Comparison of ENCODE assay signal across 10 cellular contexts in the genomic region with DNA sequence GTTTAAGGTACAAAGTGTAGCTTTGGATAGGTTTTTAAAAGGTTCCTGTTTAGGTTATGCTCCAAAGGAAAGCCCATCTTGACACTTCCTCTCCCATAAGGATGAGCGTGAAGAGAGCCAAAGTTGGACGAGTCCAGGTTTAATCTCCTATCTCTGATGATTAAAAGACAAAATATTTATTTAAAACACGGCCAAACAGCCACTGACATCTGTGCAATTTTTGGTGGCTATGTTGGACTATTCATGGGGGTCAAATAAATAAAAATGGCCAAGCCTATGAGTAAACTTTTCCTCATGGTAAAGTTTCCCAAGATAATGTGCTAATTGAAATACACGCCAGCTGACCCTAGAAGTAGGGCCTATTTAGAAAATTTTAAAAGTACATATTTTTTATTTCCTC.
DNase-seq lines count a peak whose midpoint lies in the region; ATAC-seq, FAIRE-seq and TF ChIP-seq lines count a peak whose summit lies in the region.
"Had no signal": no experiment of that assay in that cellular context is flagged by ENCODE, and none has a peak within 500 bp of the region (broad histone marks: within the 10 kb centered on the region; RNA-seq: fewer than 3 reads in every experiment).

No MANE protein-coding gene starts in this region.

- TF ChIP-seq CTCF in RWPE1 (conservative IDR thresholded peaks at IDR 0.05; ENCODE audit: low read depth), result no peak
- no peak for TF ChIP-seq CTCF in body of pancreas (IDR thresholded peaks at IDR 0.05)

- H3K27me3 ChIP-seq in skeletal muscle satellite cell (ENCODE audit: control insufficient read depth, insufficient read depth, low read length), result no peaks in the 10 kb centered on the region
- no peaks in the 10 kb centered on the region for H3K27me3 ChIP-seq in body of pancreas
- H3K27me3 ChIP-seq in small intestine (ENCODE audit: control insufficient read depth in 2 of 2, insufficient read depth in 2 of 2, low read length in 2 of 2), result no peaks in the 10 kb centered on the region

- H3K9me3 ChIP-seq in skeletal muscle satellite cell (replicated peaks; ENCODE audit: low read length) (no peaks in the 10 kb centered on the region), body of pancreas (no peaks in the 10 kb centered on the region), small intestine (ENCODE audit: control insufficient read depth, low read depth) (no peaks in the 10 kb centered on the region)

- H3K4me1 ChIP-seq in skeletal muscle satellite cell (ENCODE audit: control insufficient read depth, insufficient read depth, low read length) (peaks cover 27% of the 10 kb centered on the region), body of pancreas (peaks cover 10% of the 10 kb centered on the region), small intestine (ENCODE audit: control insufficient read depth in 2 of 2, insufficient read depth in 1 of 2, low read depth in 1 of 2, low read length in 1 of 2) (peaks cover 0 to 11% of the 10 kb centered on the region in 2 donors)

- CTCF ChIA-PET in RWPE1 (lab: Yijun Ruan, JAX), result interaction anchor here (2.6 kb wide), 1 partner anchor 207 kb away, joined by 7 read pairs; no protein-coding TSS in a partner anchor

- no peak for ATAC-seq in body of pancreas

- no peak overlapping the region for H3K9ac ChIP-seq in skeletal muscle satellite cell (ENCODE audit: low read depth, low read length)

- H3K27ac ChIP-seq in RWPE1, result peak overlapping the region; percentile 88; the same call in 1 of the 2 replicates
- peak overlapping the region in 1 of 4 donors; percentile 31 for H3K27ac ChIP-seq in body of pancreas
- H3K27ac ChIP-seq in small intestine (ENCODE audit: low read depth in 1 of 2, low read length in 1 of 2), result no peak overlapping the region

- 46 to 53% methylated on average over 4 of the region's 4 CpGs for WGBS in body of pancreas, 2 donors
- WGBS in small intestine, 3 donors, result 50 to 78% (median 60%) methylated on average over 4 of the region's 4 CpGs

- DNase-seq in EH (ENCODE audit: low read depth), result peak; percentile 62
- no peak for DNase-seq in RWPE1 (ENCODE audit: low spot score)
- no peak for DNase-seq in body of pancreas
- no peak for DNase-seq in stimulated activated naive CD4-positive, alpha-beta T cell treated with Interleukin-2 at 50 U/mL for 16 hours (lab: John Stamatoyannopoulos, UW)
- DNase-seq in small intestine, result no peak
- DNase-seq: NCI-H1930, T1000 had no signal

- TF ChIP-seq POLR2A in body of pancreas (IDR thresholded peaks at IDR 0.05), result no peak

- POLR2A ChIA-PET in RWPE1 (lab: Yijun Ruan, JAX; ENCODE audit: low non-redundant PET), result no interaction called here

- no peaks in the 10 kb centered on the region for H3K36me3 ChIP-seq in skeletal muscle satellite cell (ENCODE audit: insufficient read depth, low read length)
- no peaks in the 10 kb centered on the region for H3K36me3 ChIP-seq in body of pancreas (replicated peaks in 1 of 2; ENCODE audit: insufficient read depth in 1 of 2, low read depth in 2 of 2)
- H3K36me3 ChIP-seq in small intestine (ENCODE audit: control insufficient read depth in 2 of 2, insufficient read depth in 2 of 2, low read length in 2 of 2), result no peaks in the 10 kb centered on the region

- peak overlapping the region; percentile 26 for H3K4me2 ChIP-seq in skeletal muscle satellite cell (ENCODE audit: low read length)

- H3K4me3 ChIP-seq in skeletal muscle satellite cell (ENCODE audit: low read length), result no peak overlapping the region
- no peak overlapping the region for H3K4me3 ChIP-seq in body of pancreas
- no peak overlapping the region for H3K4me3 ChIP-seq in small intestine (ENCODE audit: low read depth in 1 of 2, low read length in 2 of 2)

- intact Hi-C loops in body of pancreas (cut with DNase I), result no loop called here

- peak; percentile 54 for FAIRE-seq in endometrium (lab: Jason Lieb, UNC)
- no peak for FAIRE-seq in small intestine (lab: Jason Lieb, UNC)
- FAIRE-seq: frontal cortex had no signal
